In the genomic region with DNA sequence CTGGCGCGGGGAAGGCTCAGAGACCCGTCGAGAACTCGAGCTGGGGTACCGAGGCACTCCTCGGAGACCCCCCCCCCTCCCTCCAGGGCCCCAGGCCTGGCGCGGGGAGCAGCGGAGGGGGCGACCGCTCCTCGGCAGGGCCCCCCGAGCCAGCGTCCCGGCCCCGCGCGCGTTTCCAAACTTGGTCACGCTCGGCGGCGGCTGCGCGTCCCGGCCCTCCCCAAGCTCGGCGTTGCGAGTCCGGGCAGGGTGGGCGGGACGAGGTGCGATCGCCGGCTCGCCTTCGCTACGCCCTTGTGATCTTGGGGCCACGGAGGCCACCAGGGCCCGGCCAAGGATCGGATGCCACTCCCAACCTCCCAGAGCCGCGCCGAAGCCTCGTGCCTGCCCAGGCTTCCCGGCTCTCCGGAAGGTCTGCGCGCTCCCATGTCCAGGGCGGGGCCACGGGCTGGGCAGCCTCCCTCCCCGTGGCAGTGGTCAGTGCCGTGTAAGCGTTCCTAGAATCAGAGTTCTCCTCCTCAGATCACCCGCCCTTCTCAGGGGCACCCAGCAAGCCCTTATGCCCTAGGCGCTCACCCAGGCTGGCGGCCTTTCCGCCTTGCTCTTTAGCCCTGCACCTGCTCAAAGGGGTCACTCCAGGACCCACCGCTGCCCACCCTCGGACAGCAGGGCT, we compare ENCODE assay signal across 8 cellular contexts. TPM values are rescaled to one million over a fixed set of nuclear protein-coding genes. Genes with fewer than 3 reads are reported as not detected.
DNase-seq lines count a peak whose midpoint lies in the region; ATAC-seq and TF ChIP-seq lines count a peak whose summit lies in the region.

No MANE protein-coding gene starts in this region.

- H3K4me3 ChIP-seq in right atrium auricular region (peak overlapping the region; percentile 46 to 62), retinal pigment epithelial cell (ENCODE audit: low read length) (peak overlapping the region; percentile 33)

- TF ChIP-seq CTCF in right atrium auricular region (IDR thresholded peaks at IDR 0.05) (no peak), retinal pigment epithelial cell (conservative IDR thresholded peaks at IDR 0.05; ENCODE audit: low read depth, low read length) (no peak)

- H3K36me3 ChIP-seq in right atrium auricular region, result peaks cover 8% of the 10 kb centered on the region

- peak overlapping the region; percentile 77 to 91 for H3K27ac ChIP-seq in right atrium auricular region

- H3K27me3 ChIP-seq in right atrium auricular region, result no peaks in the 10 kb centered on the region

- H3K27me3 Mint-ChIP-seq in activated naive CD8-positive, alpha-beta T cell treated with anti-CD3 and anti-CD28 coated beads, Interleukin-2, amount 50 U/mL, for 24 hours, result peaks cover 32% of the 10 kb centered on the region

- H3K4me3 Mint-ChIP-seq in activated naive CD8-positive, alpha-beta T cell treated with anti-CD3 and anti-CD28 coated beads, Interleukin-2, amount 50 U/mL, for 24 hours, result peak overlapping the region; percentile 74

- H3K9me3 Mint-ChIP-seq in activated naive CD8-positive, alpha-beta T cell treated with anti-CD3 and anti-CD28 coated beads, Interleukin-2, amount 50 U/mL, for 24 hours, result no peaks in the 10 kb centered on the region

- H3K4me1 Mint-ChIP-seq in activated naive CD8-positive, alpha-beta T cell treated with anti-CD3 and anti-CD28 coated beads, Interleukin-2, amount 50 U/mL, for 24 hours, result peaks cover 13% of the 10 kb centered on the region

- H3K36me3 Mint-ChIP-seq in activated naive CD8-positive, alpha-beta T cell treated with anti-CD3 and anti-CD28 coated beads, Interleukin-2, amount 50 U/mL, for 24 hours (ENCODE audit: low read depth), result no peaks in the 10 kb centered on the region

- H3K27ac Mint-ChIP-seq in activated naive CD8-positive, alpha-beta T cell treated with anti-CD3 and anti-CD28 coated beads, Interleukin-2, amount 50 U/mL, for 24 hours, result no peak overlapping the region

- ATAC-seq in GM19463 (IDR thresholded peaks at IDR 0.05; ENCODE audit: unreplicated experiment) (peak; percentile 9), HG03280 (IDR thresholded peaks at IDR 0.05; ENCODE audit: unreplicated experiment) (no peak), GM21367 (IDR thresholded peaks at IDR 0.05; ENCODE audit: unreplicated experiment) (no peak)
- no peak for ATAC-seq in activated naive CD8-positive, alpha-beta T cell treated with anti-CD3 and anti-CD28 coated beads, Interleukin-2, amount 50 U/mL, for 24 hours

- no peaks in the 10 kb centered on the region for H3K9me3 ChIP-seq in right atrium auricular region

- H3K4me1 ChIP-seq in right atrium auricular region, result peaks cover 0 to 43% of the 10 kb centered on the region in 2 donors

- DNase-seq in activated naive CD8-positive, alpha-beta T cell treated with anti-CD3 and anti-CD28 coated beads, Interleukin-2, amount 50 U/mL, for 24 hours, result no peak
- DNase-seq in right atrium auricular region (ENCODE audit: low spot score), result peak; percentile 79
- no peak for DNase-seq in retinal pigment epithelial cell (ENCODE audit: low read depth)
- DNase-seq in activated CD4-positive, CD25-positive, alpha-beta regulatory T cell treated with anti-CD3 and anti-CD28 coated beads, Interleukin-2, amount 50 U/mL, for 72 hours, result no peak
- DNase-seq in NCI-H345 treated with DMSO at 0.1 percent for 48 hours (lab: John Stamatoyannopoulos, UW; ENCODE audit: unreplicated experiment), result no peak

RNA-seq across cellular contexts. Expression of a gene that starts 12.0 kb away (rescaled TPM):
- total RNA-seq in right atrium auricular region, result 10 to 100 TPM; 24.1 to 35.3 TPM
